Comparison of ENCODE assay signal across 22 cellular contexts in the genomic region with DNA sequence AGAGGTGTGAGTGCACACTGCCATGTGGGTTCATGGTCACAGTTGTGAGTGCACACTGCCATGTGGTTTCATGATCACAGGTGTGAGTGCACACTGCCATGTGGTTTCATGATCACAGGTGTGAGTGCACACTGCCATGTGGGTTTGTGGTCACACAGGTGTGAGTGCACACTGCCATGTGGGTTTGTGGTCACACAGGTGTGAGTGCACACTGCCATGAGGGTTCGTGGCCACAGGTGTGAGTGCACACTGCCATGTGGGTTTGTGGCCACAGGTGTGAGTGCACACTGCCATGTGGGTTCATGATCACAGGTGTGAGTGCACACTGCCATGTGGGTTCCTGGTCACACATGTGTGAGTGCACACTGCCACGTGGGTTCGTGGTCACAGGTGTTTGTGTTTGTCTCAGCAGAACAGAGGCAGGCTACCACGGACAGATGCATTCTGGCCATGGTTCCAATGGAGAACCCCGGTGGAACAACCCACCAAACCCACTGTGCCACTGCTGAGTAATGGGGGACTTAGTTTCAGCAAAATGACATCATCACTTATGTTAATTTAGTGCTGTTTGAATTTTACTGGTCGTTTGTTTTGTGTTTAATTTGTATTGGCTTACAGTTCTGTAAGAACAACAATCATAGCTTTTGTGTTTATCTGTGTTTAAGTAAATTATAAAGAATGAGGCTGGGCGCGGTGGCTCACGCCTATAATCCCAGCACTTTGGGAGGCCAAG. TPM values are rescaled to one million over a fixed set of nuclear protein-coding genes. Genes with fewer than 3 reads are reported as not detected.
A peak's percentile ranks its signal among the peaks of the same experiment; 100 is the strongest.
DNase-seq lines count a peak whose midpoint lies in the region; ATAC-seq, FAIRE-seq and TF ChIP-seq lines count a peak whose summit lies in the region.
"Had no signal": no experiment of that assay in that cellular context is flagged by ENCODE, and none has a peak within 500 bp of the region (broad histone marks: within the 10 kb centered on the region; RNA-seq: fewer than 3 reads in every experiment).

No MANE protein-coding gene starts in this region.

- H3K4me1 Mint-ChIP-seq in WTC11 (peaks cover 9% of the 10 kb centered on the region), Calu3 (ENCODE audit: low read depth, unreplicated experiment) (no peaks in the 10 kb centered on the region)

- peak; percentile 79 for FAIRE-seq in GM12891 (lab: Jason Lieb, UNC)
- FAIRE-seq in HepG2 (lab: Jason Lieb, UNC) = no peak
- FAIRE-seq: GM19239 had no signal

- H4K20me1 ChIP-seq in BLaER1 treated with 17β-estradiol and CSF1 and Interleukin-3, amounts not matched to agents 10 nM and 100 nM = no peaks in the 10 kb centered on the region
- H4K20me1 ChIP-seq in HepG2 (ENCODE audit: insufficient read depth, low read length) = no peaks in the 10 kb centered on the region

- WGBS in HepG2 (ENCODE audit: low lambda C conversion rate) = 58% methylated on average over 6 of the region's 9 CpGs

- H3K27me3 Mint-ChIP-seq in WTC11 (ENCODE audit: low read depth) (peaks cover 28% of the 10 kb centered on the region), Calu3 (ENCODE audit: unreplicated experiment) (peaks cover 46% of the 10 kb centered on the region)

- CTCF ChIA-PET in WTC11 (lab: Charles Lee) = interaction anchor here (1.1 to 3.5 kb wide), 5 partner anchors 33 to 74 kb away, joined by 3 to 23 read pairs (median 5); no protein-coding TSS in a partner anchor
- CTCF ChIA-PET in HepG2 (lab: Yijun Ruan, JAX; ENCODE audit: low intra/inter-chr PET ratio, low total read pairs) = no interaction called here
- CTCF ChIA-PET in Calu3 (lab: Charles Lee) = no interaction called here

- H3K4me2 ChIP-seq in BLaER1 treated with 17β-estradiol and CSF1 and Interleukin-3, amounts not matched to agents 10 nM and 100 nM = peak overlapping the region in 10 of 11 experiments; percentile 48 to 88 (median 74); a peak in 20 of 22 replicates
- H3K4me2 ChIP-seq in HepG2 (ENCODE audit: low read depth, low read length) = no peak overlapping the region

- intact Hi-C loops in HepG2 (cut with micrococcal nuclease; ENCODE audit: unreplicated experiment) = no loop called here
- intact Hi-C loops in Calu3 (cut with micrococcal nuclease; ENCODE audit: unreplicated experiment) = no loop called here

- H3K4me3 ChIP-seq in BLaER1 treated with 17β-estradiol and CSF1 and Interleukin-3, amounts not matched to agents 10 nM and 100 nM = no peak overlapping the region
- H3K4me3 ChIP-seq in HepG2 (replicated peaks in 1 of 3; ENCODE audit: insufficient read depth in 1 of 3, low read depth in 2 of 3, low read length in 3 of 3) = no peak overlapping the region
- H3K4me3 ChIP-seq: SJSA1 had no signal

- H3K27ac ChIP-seq in BLaER1 treated with 17β-estradiol and CSF1 and Interleukin-3, amounts not matched to agents 10 nM and 100 nM = peak overlapping the region in 3 of 11 experiments; percentile 56 to 65 (median 57); a peak in 4 of 22 replicates
- no peak overlapping the region for H3K27ac ChIP-seq in HepG2 (ENCODE audit: extremely low read length, insufficient read depth, low read length)
- H3K27ac ChIP-seq: RWPE1, SJSA1 had no signal

- 0 out of 22 replicates have a peak overlapping the region, but pooled peaks of 1 of the 11 experiments have one; percentile 26 for H3K9ac ChIP-seq in BLaER1 treated with 17β-estradiol and CSF1 and Interleukin-3, amounts not matched to agents 10 nM and 100 nM
- H3K9ac ChIP-seq in HepG2 (ENCODE audit: insufficient read depth, low read depth, low read length) = no peak overlapping the region

- no peaks in the 10 kb centered on the region for H3K36me3 Mint-ChIP-seq in WTC11
- no peaks in the 10 kb centered on the region for H3K36me3 Mint-ChIP-seq in Calu3 (ENCODE audit: insufficient read depth, unreplicated experiment)
- H3K36me3 Mint-ChIP-seq: CD4-positive, alpha-beta memory T cell had no signal

- peaks cover 0 to 5% (median 0%) of the 10 kb centered on the region in 11 experiments; a peak in 1 of 22 replicates for H3K27me3 ChIP-seq in BLaER1 treated with 17β-estradiol and CSF1 and Interleukin-3, amounts not matched to agents 10 nM and 100 nM
- H3K27me3 ChIP-seq in HepG2 (ENCODE audit: control insufficient read depth in 1 of 2, insufficient read depth in 2 of 2, low read length in 2 of 2) = peaks cover 1 to 16% of the 10 kb centered on the region in 2 experiments; a peak in 3 of 5 replicates

- H3K79me2 ChIP-seq in HepG2 (ENCODE audit: insufficient read depth, low read length) = no peaks in the 10 kb centered on the region

- no peak overlapping the region for H3K4me3 Mint-ChIP-seq in WTC11
- no peak overlapping the region for H3K4me3 Mint-ChIP-seq in Calu3 (ENCODE audit: low read depth, unreplicated experiment)
- H3K4me3 Mint-ChIP-seq: CD4-positive, alpha-beta memory T cell; H9 had no signal

- no peak for TF ChIP-seq POLR2A in GM12891 (IDR thresholded peaks at IDR 0.05; ENCODE audit: low read depth, low read length)
- no peak for TF ChIP-seq POLR2A in HepG2 (IDR thresholded peaks at IDR 0.05; ENCODE audit: insufficient read depth in 1 of 2, low read depth in 2 of 2, low read length in 2 of 2)

- no peak for TF ChIP-seq CTCF in WTC11 (IDR thresholded peaks at IDR 0.05)
- TF ChIP-seq CTCF in HepG2 (CRISPR knock-in tag; IDR thresholded peaks at IDR 0.05) = no peak
- no peak for TF ChIP-seq CTCF in Calu3 (IDR thresholded peaks at IDR 0.05; ENCODE audit: unreplicated experiment)

- H3K27ac Mint-ChIP-seq in WTC11 (no peak overlapping the region), Calu3 (ENCODE audit: unreplicated experiment) (no peak overlapping the region)
- H3K27ac Mint-ChIP-seq: H9 had no signal

- TF ChIP-seq EP300 in HepG2 (IDR thresholded peaks at IDR 0.05; ENCODE audit: low read depth in 2 of 2, low read length in 2 of 2) (no peak), HepG2 (CRISPR knock-in tag; IDR thresholded peaks at IDR 0.05; ENCODE audit: borderline replicate concordance) (no peak)

- no peak for TF ChIP-seq RAD21 in HepG2 (CRISPR knock-in tag; IDR thresholded peaks at IDR 0.05)

- peaks cover 11 to 53% (median 25%) of the 10 kb centered on the region in 10 experiments for H3K4me1 ChIP-seq in BLaER1 treated with 17β-estradiol and CSF1 and Interleukin-3, amounts not matched to agents 10 nM and 100 nM
- H3K4me1 ChIP-seq in HepG2 (ENCODE audit: insufficient read depth, low read length) = no peaks in the 10 kb centered on the region
- H3K4me1 ChIP-seq: SJSA1 had no signal

- POLR2A ChIA-PET in WTC11 (lab: Charles Lee) = no interaction called here
- POLR2A ChIA-PET in HepG2 (lab: Yijun Ruan, JAX) = no interaction called here

- H3K9me3 Mint-ChIP-seq in WTC11 (peaks cover 12% of the 10 kb centered on the region), Calu3 (ENCODE audit: low read depth, unreplicated experiment) (no peaks in the 10 kb centered on the region)

- no peak overlapping the region for H2AFZ ChIP-seq in HepG2 (ENCODE audit: low read length)

- H3K9me3 ChIP-seq in BLaER1 treated with 17β-estradiol and CSF1 and Interleukin-3, amounts not matched to agents 10 nM and 100 nM (replicated peaks in 1 of 11) = peaks cover 35 to 52% (median 46%) of the 10 kb centered on the region in 11 experiments
- no peaks in the 10 kb centered on the region for H3K9me3 ChIP-seq in HepG2 (ENCODE audit: low read length)

- no peaks in the 10 kb centered on the region; a peak in 1 of 22 replicates for H3K36me3 ChIP-seq in BLaER1 treated with 17β-estradiol and CSF1 and Interleukin-3, amounts not matched to agents 10 nM and 100 nM
- H3K36me3 ChIP-seq in HepG2 (replicated peaks in 1 of 2; ENCODE audit: control insufficient read depth in 1 of 2, insufficient read depth in 2 of 2, low read length in 2 of 2) = no peaks in the 10 kb centered on the region
- H3K36me3 ChIP-seq: SJSA1 had no signal

- BruUV-seq in HepG2 (replicated peaks; lab: Mats Ljungman, UMichigan) (no TSS peak), Calu3 (replicated peaks; lab: Mats Ljungman, UMichigan) (no TSS peak)

- in situ Hi-C loops in HepG2 (cut with HindIII; ENCODE audit: extremely low pct_ligation_motif_present, low pct_unique_long_range_greater_than_20kb) = no loop called here

- DNase-seq in GM12891 (ENCODE audit: insufficient read length, low spot score) (no peak), WTC11 (ENCODE audit: low spot score) (no peak), HepG2 (ENCODE audit: low spot score) (no peak), Calu3 (no peak)
- DNase-seq in stimulated activated CD4-positive, alpha-beta T cell treated with anti-CD3 and anti-CD28 coated beads, Interleukin-1b, Interleukin-23, amount 100 ng/mL, for 48 hours = no peak
- DNase-seq: CD4-positive, alpha-beta memory T cell; DMS79 treated with DMSO at 0.1 percent for 48 hours; GDM1; H9; KBM-7; MV-4-11; NCI-H1436; NCI-H2029; NCI-H2171; NCI-H446; NK-92 treated with Interleukin-12 subunit alpha and Interleukin-12 subunit beta, amount 100 ng/mL, for 24 hours; OCI-M1 had no signal

- ATAC-seq in WTC11 = no peak
- no peak for ATAC-seq in HepG2
- no peak for ATAC-seq in GM18873 (IDR thresholded peaks at IDR 0.05; ENCODE audit: low FRiP score, unreplicated experiment)

TF ChIP-seq in WTC11, 78 proteins besides CTCF, POLR2A, EP300 and RAD21 (continues in another document):
- no peak for TF ChIP-seq GABPB1 (CRISPR knock-in tag; IDR thresholded peaks at IDR 0.05)

RNA-seq across cellular contexts. Expression of gene RPS6KA4, which starts 57.2 kb away (rescaled TPM):
- 12.4 TPM for polyA plus RNA-seq in GM12891 (2012; ENCODE audit: low read depth, missing spikeins)
- total RNA-seq in WTC11 (2021) (16.8 to 18.3 TPM (median 18.3 TPM) in 3 replicates), HepG2 (2016; rRNA removed; fragmentation: Illumina TruSeq; extraction: Trizol) (8.9 and 14.2 TPM in 2 replicates), Calu3 (2022) (46.0 and 56.5 TPM in 2 replicates)
- 3.2 and 3.4 TPM in 2 replicates for total RNA-seq in HepG2 (2016; cell fraction: cytosol; rRNA removed; fragmentation: Illumina TruSeq; extraction: Trizol; ENCODE audit: low read depth)
- 7.2 and 13.5 TPM in 2 replicates for total RNA-seq in HepG2 (2016; cell fraction: insoluble cytoplasmic fraction; rRNA removed; fragmentation: Illumina TruSeq; extraction: Trizol)
- 9.3 and 10.1 TPM in 2 replicates for total RNA-seq in HepG2 (2016; cell fraction: membrane; rRNA removed; fragmentation: Illumina TruSeq; extraction: Trizol)
- 9.5 and 11.5 TPM in 2 replicates for total RNA-seq in HepG2 (2016; cell fraction: nucleus; rRNA removed; fragmentation: Illumina TruSeq; extraction: Trizol)
- polyA plus RNA-seq in HepG2 (2011; rRNA removed) = 8.9 and 12.2 TPM in 2 replicates
- polyA plus RNA-seq in HepG2 (2011; cell fraction: cytosol; rRNA removed) = 7.1 and 9.1 TPM in 2 replicates
- 37.0 and 38.2 TPM in 2 replicates for polyA plus RNA-seq in HepG2 (2011; cell fraction: nucleus; rRNA removed)
- polyA plus RNA-seq in HepG2 (2012) = 5.8 and 12.8 TPM in 2 replicates
- polyA plus RNA-seq in HepG2 (2016; cell fraction: cytosol; fragmentation: Illumina TruSeq; extraction: Trizol; ENCODE audit: low read depth) = 3.1 and 3.8 TPM in 2 replicates
- 10.0 and 10.2 TPM in 2 replicates for polyA plus RNA-seq in HepG2 (2016; cell fraction: insoluble cytoplasmic fraction; fragmentation: Illumina TruSeq; extraction: Trizol; ENCODE audit: low read depth)
- polyA plus RNA-seq in HepG2 (2016; cell fraction: membrane; fragmentation: Illumina TruSeq; extraction: Trizol; ENCODE audit: low read depth) = 6.7 and 8.9 TPM in 2 replicates
- 19.2 and 21.5 TPM in 2 replicates for polyA plus RNA-seq in HepG2 (2016; cell fraction: nucleus; fragmentation: Illumina TruSeq; extraction: Trizol; ENCODE audit: insufficient read depth, low read depth)
- polyA minus RNA-seq in HepG2 (2011; rRNA and poly(A)+ RNA removed; ENCODE audit: low replicate concordance) = 25.7 and 70.4 TPM in 2 replicates
- polyA minus RNA-seq in HepG2 (2011; cell fraction: cytosol; rRNA and poly(A)+ RNA removed) = 8.2 and 8.6 TPM in 2 replicates
- 13.4 and 15.9 TPM in 2 replicates for polyA minus RNA-seq in HepG2 (2011; cell fraction: nucleus; rRNA and poly(A)+ RNA removed)
